In the genomic region with DNA sequence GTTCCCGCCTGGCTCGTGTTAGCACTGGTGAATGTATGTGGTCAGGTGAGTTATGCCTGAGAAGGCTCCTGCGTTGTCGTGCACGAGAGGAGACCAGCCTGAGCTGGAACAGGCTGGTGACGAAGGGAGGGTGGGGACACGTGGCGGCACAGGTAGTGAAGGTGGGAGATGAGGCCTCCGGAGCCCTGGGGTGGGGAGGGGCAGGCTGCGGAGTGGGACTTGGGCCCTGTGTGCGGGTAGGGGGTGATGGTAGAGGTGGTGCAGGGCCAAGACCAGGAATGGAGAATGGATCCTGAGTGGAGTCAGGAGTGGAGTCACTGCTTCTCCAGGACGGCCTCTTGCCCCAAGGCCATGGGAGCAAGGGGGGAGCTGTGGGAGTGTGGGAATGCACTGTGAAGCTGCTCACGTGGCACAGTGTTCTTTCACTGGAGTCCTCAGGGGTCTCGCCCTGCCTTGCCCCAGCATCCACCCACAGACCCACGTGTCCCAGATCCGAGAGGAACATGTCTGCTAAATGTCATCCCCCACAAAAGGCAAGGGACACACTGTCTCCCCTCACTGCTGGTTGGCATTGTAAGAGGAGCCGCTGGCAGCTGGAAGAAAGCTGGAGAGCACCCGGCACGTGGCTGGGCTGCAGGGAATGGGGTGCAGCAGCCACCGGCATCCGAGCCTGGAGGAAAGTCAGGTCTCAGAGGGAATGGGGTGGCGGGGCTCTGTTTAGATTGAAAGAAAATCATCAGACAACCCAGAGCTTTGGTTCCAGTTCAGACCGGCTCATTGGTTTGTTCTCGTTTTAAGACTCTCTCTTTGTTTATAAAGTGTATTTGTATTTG, we compare ENCODE assay signal across 17 cellular contexts.
DNase-seq lines count a peak whose midpoint lies in the region; ATAC-seq and TF ChIP-seq lines count a peak whose summit lies in the region.
"Had no signal": no experiment of that assay in that cellular context is flagged by ENCODE, and none has a peak within 500 bp of the region (broad histone marks: within the 10 kb centered on the region; RNA-seq: fewer than 3 reads in every experiment).

No MANE protein-coding gene starts in this region.

- no peak for TF ChIP-seq CTCF in WTC11 (IDR thresholded peaks at IDR 0.05)

- no peaks in the 10 kb centered on the region; the same call in 1 of the 2 replicates for H3K27me3 Mint-ChIP-seq in WTC11 (ENCODE audit: low read depth)
- no peaks in the 10 kb centered on the region for H3K27me3 Mint-ChIP-seq in activated T-cell treated with anti-CD3 and anti-CD28 coated beads, Interleukin-2, amount 50 U/mL, for 24 hours

- peaks cover 3% of the 10 kb centered on the region for H3K36me3 Mint-ChIP-seq in WTC11
- no peaks in the 10 kb centered on the region for H3K36me3 Mint-ChIP-seq in activated T-cell treated with anti-CD3 and anti-CD28 coated beads, Interleukin-2, amount 50 U/mL, for 24 hours (ENCODE audit: low read depth)

- no peak overlapping the region for H3K4me3 Mint-ChIP-seq in WTC11
- no peak overlapping the region for H3K4me3 Mint-ChIP-seq in activated T-cell treated with anti-CD3 and anti-CD28 coated beads, Interleukin-2, amount 50 U/mL, for 24 hours
- H3K4me3 Mint-ChIP-seq: CD4-positive, alpha-beta T cell had no signal

- CTCF ChIA-PET in WTC11 (lab: Charles Lee) = no interaction called here

- H3K4me1 Mint-ChIP-seq in WTC11 = no peaks in the 10 kb centered on the region
- no peaks in the 10 kb centered on the region for H3K4me1 Mint-ChIP-seq in activated T-cell treated with anti-CD3 and anti-CD28 coated beads, Interleukin-2, amount 50 U/mL, for 24 hours (ENCODE audit: low read depth)

- DNase-seq in AG20443 (ENCODE audit: low spot score) (peak; percentile 35), WTC11 (ENCODE audit: low spot score) (no peak), fibroblast of peridontal ligament (ENCODE audit: extremely low read depth) (peak; percentile 71), sciatic nerve (ENCODE audit: low spot score) (no peak), NCI-H187 (lab: John Stamatoyannopoulos, UW) (no peak)
- no peak for DNase-seq in activated T-cell treated with anti-CD3 and anti-CD28 coated beads, Interleukin-2, amount 50 U/mL, for 24 hours
- DNase-seq: BE2C; CD4-positive, alpha-beta T cell; MV-4-11; NCI-H1417; NCI-H1930; NCI-H748 treated with DMSO at 0.1 percent for 48 hours; OCI-M1; SIG-M5 had no signal

- ATAC-seq in WTC11 (no peak), sciatic nerve (peak; percentile 54), GM19328 (IDR thresholded peaks at IDR 0.05; ENCODE audit: unreplicated experiment) (no peak)
- ATAC-seq: HCT116, K562 had no signal

- POLR2A ChIA-PET in WTC11 (lab: Charles Lee) = no interaction called here

- intact Hi-C loops in sciatic nerve (cut with DNase I) = no loop called here

- H3K9me3 Mint-ChIP-seq in WTC11 = peaks cover 15% of the 10 kb centered on the region; the same call in 1 of the 2 replicates
- H3K9me3 Mint-ChIP-seq in activated T-cell treated with anti-CD3 and anti-CD28 coated beads, Interleukin-2, amount 50 U/mL, for 24 hours = no peaks in the 10 kb centered on the region
- H3K9me3 Mint-ChIP-seq: CD4-positive, alpha-beta T cell had no signal

- H3K27ac Mint-ChIP-seq in WTC11 = peak overlapping the region; percentile 41; the same call in 1 of the 2 replicates
- H3K27ac Mint-ChIP-seq in activated T-cell treated with anti-CD3 and anti-CD28 coated beads, Interleukin-2, amount 50 U/mL, for 24 hours = no peak overlapping the region
- H3K27ac Mint-ChIP-seq: CD4-positive, alpha-beta T cell had no signal

TF ChIP-seq in WTC11, 78 proteins besides CTCF, POLR2A, EP300 and RAD21 (continues in another document):
- TF ChIP-seq CREM (CRISPR knock-in tag; IDR thresholded peaks at IDR 0.05) (no peak), OVOL2 (CRISPR knock-in tag; IDR thresholded peaks at IDR 0.05; ENCODE audit: borderline replicate concordance) (no peak), NFE2L1 (CRISPR knock-in tag; IDR thresholded peaks at IDR 0.05) (no peak), SMAD4 (CRISPR knock-in tag; IDR thresholded peaks at IDR 0.05) (no peak), FOXK1 (CRISPR knock-in tag; IDR thresholded peaks at IDR 0.05) (no peak), SOX15 (CRISPR knock-in tag; IDR thresholded peaks at IDR 0.05) (no peak), ZNF423 (CRISPR knock-in tag; IDR thresholded peaks at IDR 0.05) (no peak)
- TF ChIP-seq, protein P1, sequence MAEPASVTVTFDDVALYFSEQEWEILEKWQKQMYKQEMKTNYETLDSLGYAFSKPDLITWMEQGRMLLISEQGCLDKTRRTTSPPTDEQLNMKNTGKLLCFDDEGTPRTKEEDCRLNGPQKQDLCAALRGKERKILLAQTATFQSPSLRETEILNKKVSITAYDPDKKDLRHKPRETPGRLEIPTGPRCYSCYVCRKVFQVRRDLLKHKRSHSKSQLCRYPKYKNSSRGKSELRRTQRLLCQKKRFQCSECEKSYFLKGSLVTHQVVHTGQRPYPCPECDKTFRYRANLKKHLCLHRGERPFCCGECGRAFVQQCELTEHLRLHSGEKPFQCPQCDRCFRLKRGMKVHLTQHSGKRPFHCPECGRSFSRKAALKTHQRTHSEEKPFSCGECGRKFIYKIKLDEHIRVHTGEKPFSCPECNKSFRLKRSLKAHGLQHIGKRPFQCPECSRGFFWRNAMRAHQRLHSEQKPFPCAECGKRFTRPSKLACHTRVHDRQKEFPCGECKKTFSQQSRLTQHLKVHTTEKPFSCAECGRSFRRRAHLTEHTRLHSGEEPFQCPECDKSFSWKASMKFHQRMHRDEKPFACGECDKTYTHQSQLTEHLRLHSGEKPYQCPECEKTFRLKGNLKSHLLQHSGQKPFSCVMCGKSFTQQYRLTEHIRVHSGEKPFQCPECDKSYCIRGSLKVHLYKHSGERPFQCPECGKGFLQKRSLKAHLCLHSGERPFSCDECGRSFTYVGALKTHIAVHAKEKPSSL (CRISPR knock-in tag; conservative IDR thresholded peaks at IDR 0.05) = no peak
- TF ChIP-seq, protein P2, sequence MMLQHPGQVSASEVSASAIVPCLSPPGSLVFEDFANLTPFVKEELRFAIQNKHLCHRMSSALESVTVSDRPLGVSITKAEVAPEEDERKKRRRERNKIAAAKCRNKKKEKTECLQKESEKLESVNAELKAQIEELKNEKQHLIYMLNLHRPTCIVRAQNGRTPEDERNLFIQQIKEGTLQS (CRISPR knock-in tag; conservative IDR thresholded peaks at IDR 0.05) = no peak
- TF ChIP-seq, protein P3, sequence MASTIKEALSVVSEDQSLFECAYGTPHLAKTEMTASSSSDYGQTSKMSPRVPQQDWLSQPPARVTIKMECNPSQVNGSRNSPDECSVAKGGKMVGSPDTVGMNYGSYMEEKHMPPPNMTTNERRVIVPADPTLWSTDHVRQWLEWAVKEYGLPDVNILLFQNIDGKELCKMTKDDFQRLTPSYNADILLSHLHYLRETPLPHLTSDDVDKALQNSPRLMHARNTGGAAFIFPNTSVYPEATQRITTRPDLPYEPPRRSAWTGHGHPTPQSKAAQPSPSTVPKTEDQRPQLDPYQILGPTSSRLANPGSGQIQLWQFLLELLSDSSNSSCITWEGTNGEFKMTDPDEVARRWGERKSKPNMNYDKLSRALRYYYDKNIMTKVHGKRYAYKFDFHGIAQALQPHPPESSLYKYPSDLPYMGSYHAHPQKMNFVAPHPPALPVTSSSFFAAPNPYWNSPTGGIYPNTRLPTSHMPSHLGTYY (CRISPR knock-in tag; IDR thresholded peaks at IDR 0.05) = no peak
- TF ChIP-seq, protein P4, sequence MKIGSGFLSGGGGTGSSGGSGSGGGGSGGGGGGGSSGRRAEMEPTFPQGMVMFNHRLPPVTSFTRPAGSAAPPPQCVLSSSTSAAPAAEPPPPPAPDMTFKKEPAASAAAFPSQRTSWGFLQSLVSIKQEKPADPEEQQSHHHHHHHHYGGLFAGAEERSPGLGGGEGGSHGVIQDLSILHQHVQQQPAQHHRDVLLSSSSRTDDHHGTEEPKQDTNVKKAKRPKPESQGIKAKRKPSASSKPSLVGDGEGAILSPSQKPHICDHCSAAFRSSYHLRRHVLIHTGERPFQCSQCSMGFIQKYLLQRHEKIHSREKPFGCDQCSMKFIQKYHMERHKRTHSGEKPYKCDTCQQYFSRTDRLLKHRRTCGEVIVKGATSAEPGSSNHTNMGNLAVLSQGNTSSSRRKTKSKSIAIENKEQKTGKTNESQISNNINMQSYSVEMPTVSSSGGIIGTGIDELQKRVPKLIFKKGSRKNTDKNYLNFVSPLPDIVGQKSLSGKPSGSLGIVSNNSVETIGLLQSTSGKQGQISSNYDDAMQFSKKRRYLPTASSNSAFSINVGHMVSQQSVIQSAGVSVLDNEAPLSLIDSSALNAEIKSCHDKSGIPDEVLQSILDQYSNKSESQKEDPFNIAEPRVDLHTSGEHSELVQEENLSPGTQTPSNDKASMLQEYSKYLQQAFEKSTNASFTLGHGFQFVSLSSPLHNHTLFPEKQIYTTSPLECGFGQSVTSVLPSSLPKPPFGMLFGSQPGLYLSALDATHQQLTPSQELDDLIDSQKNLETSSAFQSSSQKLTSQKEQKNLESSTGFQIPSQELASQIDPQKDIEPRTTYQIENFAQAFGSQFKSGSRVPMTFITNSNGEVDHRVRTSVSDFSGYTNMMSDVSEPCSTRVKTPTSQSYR (CRISPR knock-in tag; IDR thresholded peaks at IDR 0.05) = no peak
- TF ChIP-seq, protein P5, sequence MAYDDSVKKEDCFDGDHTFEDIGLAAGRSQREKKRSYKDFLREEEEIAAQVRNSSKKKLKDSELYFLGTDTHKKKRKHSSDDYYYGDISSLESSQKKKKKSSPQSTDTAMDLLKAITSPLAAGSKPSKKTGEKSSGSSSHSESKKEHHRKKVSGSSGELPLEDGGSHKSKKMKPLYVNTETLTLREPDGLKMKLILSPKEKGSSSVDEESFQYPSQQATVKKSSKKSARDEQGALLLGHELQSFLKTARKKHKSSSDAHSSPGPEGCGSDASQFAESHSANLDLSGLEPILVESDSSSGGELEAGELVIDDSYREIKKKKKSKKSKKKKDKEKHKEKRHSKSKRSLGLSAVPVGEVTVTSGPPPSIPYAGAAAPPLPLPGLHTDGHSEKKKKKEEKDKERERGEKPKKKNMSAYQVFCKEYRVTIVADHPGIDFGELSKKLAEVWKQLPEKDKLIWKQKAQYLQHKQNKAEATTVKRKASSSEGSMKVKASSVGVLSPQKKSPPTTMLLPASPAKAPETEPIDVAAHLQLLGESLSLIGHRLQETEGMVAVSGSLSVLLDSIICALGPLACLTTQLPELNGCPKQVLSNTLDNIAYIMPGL (CRISPR knock-in tag; IDR thresholded peaks at IDR 0.05) = no peak

Comparison
In these comparisons a context has a peak if more than half of its experiments do, and no peak if none do; other contexts are left out.
1. DNase-seq: peak in AG20443 (single experiment) and fibroblast of peridontal ligament (single experiment); none in WTC11 (single experiment), sciatic nerve (single experiment), activated T-cell treated with anti-CD3 and anti-CD28 coated beads, Interleukin-2, amount 50 U/mL, for 24 hours (single experiment) and NCI-H187 (0 of 2).